1 cellular context compared by ENCODE assay signal in genomic region chr3:10026084-10026890, GRCh38.
TF ChIP-seq lines count a peak whose summit lies in the region.

FANCD2 (plus strand) TSS chr3:10026437; CDS start chr3:10028658, 2,221 bp downstream.

TF ChIP-seq in HepG2, 621 proteins besides CTCF, POLR2A, EP300 and RAD21 (continued from another document and continues in another):
- no peak for TF ChIP-seq MLXIP (CRISPR knock-in tag; IDR thresholded peaks at IDR 0.05; ENCODE audit: borderline replicate concordance)
- no peak for TF ChIP-seq TEAD2 (CRISPR knock-in tag; IDR thresholded peaks at IDR 0.05)
- TF ChIP-seq, protein P1, sequence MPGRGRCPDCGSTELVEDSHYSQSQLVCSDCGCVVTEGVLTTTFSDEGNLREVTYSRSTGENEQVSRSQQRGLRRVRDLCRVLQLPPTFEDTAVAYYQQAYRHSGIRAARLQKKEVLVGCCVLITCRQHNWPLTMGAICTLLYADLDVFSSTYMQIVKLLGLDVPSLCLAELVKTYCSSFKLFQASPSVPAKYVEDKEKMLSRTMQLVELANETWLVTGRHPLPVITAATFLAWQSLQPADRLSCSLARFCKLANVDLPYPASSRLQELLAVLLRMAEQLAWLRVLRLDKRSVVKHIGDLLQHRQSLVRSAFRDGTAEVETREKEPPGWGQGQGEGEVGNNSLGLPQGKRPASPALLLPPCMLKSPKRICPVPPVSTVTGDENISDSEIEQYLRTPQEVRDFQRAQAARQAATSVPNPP (CRISPR knock-in tag; IDR thresholded peaks at IDR 0.05) = peak; percentile 86
- no peak for TF ChIP-seq EHMT2 (IDR thresholded peaks at IDR 0.05; ENCODE audit: borderline replicate concordance, low read depth, low read length)
- 0 out of 2 replicates have a peak, but pooled peaks have one; percentile 62 for TF ChIP-seq ZNF773 (CRISPR knock-in tag; IDR thresholded peaks at IDR 0.05; ENCODE audit: borderline replicate concordance)
- peak; percentile 82; the same call in 1 of the 2 replicates for TF ChIP-seq NFKB2 (CRISPR knock-in tag; IDR thresholded peaks at IDR 0.05; ENCODE audit: borderline replicate concordance)
- peak; percentile 100 for TF ChIP-seq SAP130 (CRISPR knock-in tag; IDR thresholded peaks at IDR 0.05; ENCODE audit: low read depth)
- no peak for TF ChIP-seq ZNF329 (CRISPR knock-in tag; IDR thresholded peaks at IDR 0.05; ENCODE audit: low read depth)
- peak; percentile 75 for TF ChIP-seq ZNF891 (CRISPR knock-in tag; IDR thresholded peaks at IDR 0.05)
- no peak for TF ChIP-seq ZKSCAN5 (CRISPR knock-in tag; IDR thresholded peaks at IDR 0.05)
- TF ChIP-seq ZNF737 (CRISPR knock-in tag; IDR thresholded peaks at IDR 0.05; ENCODE audit: borderline replicate concordance) = no peak
- peak; percentile 51; the same call in 1 of the 2 replicates for TF ChIP-seq NFIC (IDR thresholded peaks at IDR 0.05; ENCODE audit: low read length)
- no peak for TF ChIP-seq ZNF569 (CRISPR knock-in tag; IDR thresholded peaks at IDR 0.05; ENCODE audit: borderline replicate concordance)
- TF ChIP-seq KMT2A (CRISPR knock-in tag; IDR thresholded peaks at IDR 0.05) = peak; percentile 99
- no peak; the same call in 1 of the 2 replicates for TF ChIP-seq ZMYM3 (CRISPR knock-in tag; IDR thresholded peaks at IDR 0.05)
- no peak; the same call in 1 of the 2 replicates for TF ChIP-seq ZNF160 (CRISPR knock-in tag; IDR thresholded peaks at IDR 0.05)
- 0 out of 2 replicates have a peak, but pooled peaks have one; percentile 53 for TF ChIP-seq ZNF446 (CRISPR knock-in tag; IDR thresholded peaks at IDR 0.05)
- peak; percentile 89 for TF ChIP-seq HOXA9 (CRISPR knock-in tag; IDR thresholded peaks at IDR 0.05; ENCODE audit: borderline replicate concordance)
- TF ChIP-seq, protein P2, sequence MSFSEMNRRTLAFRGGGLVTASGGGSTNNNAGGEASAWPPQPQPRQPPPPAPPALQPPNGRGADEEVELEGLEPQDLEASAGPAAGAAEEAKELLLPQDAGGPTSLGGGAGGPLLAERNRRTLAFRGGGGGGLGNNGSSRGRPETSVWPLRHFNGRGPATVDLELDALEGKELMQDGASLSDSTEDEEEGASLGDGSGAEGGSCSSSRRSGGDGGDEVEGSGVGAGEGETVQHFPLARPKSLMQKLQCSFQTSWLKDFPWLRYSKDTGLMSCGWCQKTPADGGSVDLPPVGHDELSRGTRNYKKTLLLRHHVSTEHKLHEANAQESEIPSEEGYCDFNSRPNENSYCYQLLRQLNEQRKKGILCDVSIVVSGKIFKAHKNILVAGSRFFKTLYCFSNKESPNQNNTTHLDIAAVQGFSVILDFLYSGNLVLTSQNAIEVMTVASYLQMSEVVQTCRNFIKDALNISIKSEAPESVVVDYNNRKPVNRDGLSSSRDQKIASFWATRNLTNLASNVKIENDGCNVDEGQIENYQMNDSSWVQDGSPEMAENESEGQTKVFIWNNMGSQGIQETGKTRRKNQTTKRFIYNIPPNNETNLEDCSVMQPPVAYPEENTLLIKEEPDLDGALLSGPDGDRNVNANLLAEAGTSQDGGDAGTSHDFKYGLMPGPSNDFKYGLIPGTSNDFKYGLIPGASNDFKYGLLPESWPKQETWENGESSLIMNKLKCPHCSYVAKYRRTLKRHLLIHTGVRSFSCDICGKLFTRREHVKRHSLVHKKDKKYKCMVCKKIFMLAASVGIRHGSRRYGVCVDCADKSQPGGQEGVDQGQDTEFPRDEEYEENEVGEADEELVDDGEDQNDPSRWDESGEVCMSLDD (CRISPR knock-in tag; IDR thresholded peaks at IDR 0.05; ENCODE audit: borderline replicate concordance) = no peak
- TF ChIP-seq ARNT2 (CRISPR knock-in tag; IDR thresholded peaks at IDR 0.05; ENCODE audit: low read depth) = peak; percentile 96
- no peak for TF ChIP-seq RBM39 (IDR thresholded peaks at IDR 0.05; ENCODE audit: low read depth, low read length, poor library complexity, severe bottlenecking)
- peak; percentile 85; the same call in 1 of the 2 replicates for TF ChIP-seq ZNF274 (CRISPR knock-in tag; IDR thresholded peaks at IDR 0.05)
- TF ChIP-seq HNRNPUL1 (IDR thresholded peaks at IDR 0.05; ENCODE audit: low read depth, low read length) = no peak
- no peak for TF ChIP-seq ZNF879 (CRISPR knock-in tag; IDR thresholded peaks at IDR 0.05)
- peak; percentile 89; the same call in 1 of the 2 replicates for TF ChIP-seq SMARCC2 (IDR thresholded peaks at IDR 0.05)
- no peak for TF ChIP-seq MTF1 (CRISPR knock-in tag; IDR thresholded peaks at IDR 0.05)
- TF ChIP-seq, protein P3, sequence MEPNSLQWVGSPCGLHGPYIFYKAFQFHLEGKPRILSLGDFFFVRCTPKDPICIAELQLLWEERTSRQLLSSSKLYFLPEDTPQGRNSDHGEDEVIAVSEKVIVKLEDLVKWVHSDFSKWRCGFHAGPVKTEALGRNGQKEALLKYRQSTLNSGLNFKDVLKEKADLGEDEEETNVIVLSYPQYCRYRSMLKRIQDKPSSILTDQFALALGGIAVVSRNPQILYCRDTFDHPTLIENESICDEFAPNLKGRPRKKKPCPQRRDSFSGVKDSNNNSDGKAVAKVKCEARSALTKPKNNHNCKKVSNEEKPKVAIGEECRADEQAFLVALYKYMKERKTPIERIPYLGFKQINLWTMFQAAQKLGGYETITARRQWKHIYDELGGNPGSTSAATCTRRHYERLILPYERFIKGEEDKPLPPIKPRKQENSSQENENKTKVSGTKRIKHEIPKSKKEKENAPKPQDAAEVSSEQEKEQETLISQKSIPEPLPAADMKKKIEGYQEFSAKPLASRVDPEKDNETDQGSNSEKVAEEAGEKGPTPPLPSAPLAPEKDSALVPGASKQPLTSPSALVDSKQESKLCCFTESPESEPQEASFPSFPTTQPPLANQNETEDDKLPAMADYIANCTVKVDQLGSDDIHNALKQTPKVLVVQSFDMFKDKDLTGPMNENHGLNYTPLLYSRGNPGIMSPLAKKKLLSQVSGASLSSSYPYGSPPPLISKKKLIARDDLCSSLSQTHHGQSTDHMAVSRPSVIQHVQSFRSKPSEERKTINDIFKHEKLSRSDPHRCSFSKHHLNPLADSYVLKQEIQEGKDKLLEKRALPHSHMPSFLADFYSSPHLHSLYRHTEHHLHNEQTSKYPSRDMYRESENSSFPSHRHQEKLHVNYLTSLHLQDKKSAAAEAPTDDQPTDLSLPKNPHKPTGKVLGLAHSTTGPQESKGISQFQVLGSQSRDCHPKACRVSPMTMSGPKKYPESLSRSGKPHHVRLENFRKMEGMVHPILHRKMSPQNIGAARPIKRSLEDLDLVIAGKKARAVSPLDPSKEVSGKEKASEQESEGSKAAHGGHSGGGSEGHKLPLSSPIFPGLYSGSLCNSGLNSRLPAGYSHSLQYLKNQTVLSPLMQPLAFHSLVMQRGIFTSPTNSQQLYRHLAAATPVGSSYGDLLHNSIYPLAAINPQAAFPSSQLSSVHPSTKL (CRISPR knock-in tag; IDR thresholded peaks at IDR 0.05) = peak; percentile 74
- TF ChIP-seq ZNF136 (CRISPR knock-in tag; IDR thresholded peaks at IDR 0.05; ENCODE audit: low read depth) = peak; percentile 61; the same call in 1 of the 2 replicates
- TF ChIP-seq ATF1 (CRISPR knock-in tag; IDR thresholded peaks at IDR 0.05) = peak; percentile 100
- TF ChIP-seq ZNF563 (CRISPR knock-in tag; IDR thresholded peaks at IDR 0.05) = no peak; the same call in 1 of the 2 replicates
- peak; percentile 55; the same call in 1 of the 2 replicates for TF ChIP-seq ZNF776 (CRISPR knock-in tag; IDR thresholded peaks at IDR 0.05)
- peak; percentile 85 for TF ChIP-seq CENPT (CRISPR knock-in tag; IDR thresholded peaks at IDR 0.05; ENCODE audit: low read depth)
- no peak for TF ChIP-seq ZSCAN20 (CRISPR knock-in tag; IDR thresholded peaks at IDR 0.05; ENCODE audit: borderline replicate concordance)
- TF ChIP-seq HNRNPK (IDR thresholded peaks at IDR 0.05; ENCODE audit: low read depth, low read length, poor library complexity, severe bottlenecking) = no peak
- peak; percentile 99 for TF ChIP-seq HDAC2 (CRISPR knock-in tag; IDR thresholded peaks at IDR 0.05)
- TF ChIP-seq FLYWCH1 (CRISPR knock-in tag; IDR thresholded peaks at IDR 0.05) = peak; percentile 81; the same call in 1 of the 2 replicates
- peak; percentile 94 for TF ChIP-seq MXI1 (IDR thresholded peaks at IDR 0.05; ENCODE audit: borderline replicate concordance, low read depth, low read length)
- peak; percentile 73 for TF ChIP-seq PRDM10 (CRISPR knock-in tag; IDR thresholded peaks at IDR 0.05; ENCODE audit: low read depth)
- TF ChIP-seq SRSF9 (IDR thresholded peaks at IDR 0.05; ENCODE audit: borderline replicate concordance, insufficient read depth, low read depth, low read length, poor library complexity, severe bottlenecking) = no peak
- no peak for TF ChIP-seq IKZF4 (CRISPR knock-in tag; IDR thresholded peaks at IDR 0.05; ENCODE audit: borderline replicate concordance, low read depth, not compliant biosample characterization)
- TF ChIP-seq, protein P4, sequence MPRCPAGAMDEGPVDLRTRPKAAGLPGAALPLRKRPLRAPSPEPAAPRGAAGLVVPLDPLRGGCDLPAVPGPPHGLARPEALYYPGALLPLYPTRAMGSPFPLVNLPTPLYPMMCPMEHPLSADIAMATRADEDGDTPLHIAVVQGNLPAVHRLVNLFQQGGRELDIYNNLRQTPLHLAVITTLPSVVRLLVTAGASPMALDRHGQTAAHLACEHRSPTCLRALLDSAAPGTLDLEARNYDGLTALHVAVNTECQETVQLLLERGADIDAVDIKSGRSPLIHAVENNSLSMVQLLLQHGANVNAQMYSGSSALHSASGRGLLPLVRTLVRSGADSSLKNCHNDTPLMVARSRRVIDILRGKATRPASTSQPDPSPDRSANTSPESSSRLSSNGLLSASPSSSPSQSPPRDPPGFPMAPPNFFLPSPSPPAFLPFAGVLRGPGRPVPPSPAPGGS (CRISPR knock-in tag; IDR thresholded peaks at IDR 0.05) = peak; percentile 47; the same call in 1 of the 2 replicates
- no peak for TF ChIP-seq TCF12 (IDR thresholded peaks at IDR 0.05)
- no peak for TF ChIP-seq TCF12 (CRISPR knock-in tag; IDR thresholded peaks at IDR 0.05)
